Comparison of ENCODE assay signal across 8 cellular contexts in the genomic region with DNA sequence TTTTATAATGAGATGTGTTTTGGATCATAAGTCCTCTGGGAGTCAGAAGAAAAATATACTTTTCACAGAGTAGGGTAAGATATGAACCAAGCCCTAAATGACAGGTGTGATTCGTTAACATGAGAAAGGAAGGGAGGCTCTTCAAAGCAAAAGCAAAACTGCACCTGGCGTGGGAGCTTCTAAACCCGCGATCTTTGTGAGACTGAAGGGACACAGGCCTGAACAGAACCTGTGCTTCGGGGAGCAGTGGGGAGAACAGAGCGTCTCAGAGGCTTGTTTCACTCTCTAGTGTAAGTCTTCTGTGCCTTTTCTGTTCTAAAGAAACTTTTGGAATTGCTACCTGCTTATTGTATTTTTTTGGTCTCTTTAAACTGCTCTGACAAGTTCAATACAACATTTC. TPM values are rescaled to one million over a fixed set of nuclear protein-coding genes. Genes with fewer than 3 reads are reported as not detected.
DNase-seq lines count a peak whose midpoint lies in the region; ATAC-seq and TF ChIP-seq lines count a peak whose summit lies in the region.

No MANE protein-coding gene starts in this region.

- ATAC-seq in GM19372 (IDR thresholded peaks at IDR 0.05; ENCODE audit: low read depth, unreplicated experiment) (peak; percentile 93), HG03103 (IDR thresholded peaks at IDR 0.05; ENCODE audit: low read depth, unreplicated experiment) (peak; percentile 89), body of pancreas (no peak)

- peaks cover 5% of the 10 kb centered on the region for H3K4me1 Mint-ChIP-seq in activated CD4-positive, alpha-beta memory T cell treated with anti-CD3 and anti-CD28 coated beads for 36 hours (ENCODE audit: low read depth)

- WGBS in body of pancreas, 2 donors: 77 to 91% methylated on average over 6 of the region's 6 CpGs
- WGBS in thyroid gland, 2 donors: 80 to 84% methylated on average over 6 of the region's 6 CpGs

- no peaks in the 10 kb centered on the region for H3K4me1 ChIP-seq in body of pancreas
- H3K4me1 ChIP-seq in thyroid gland: no peaks in the 10 kb centered on the region

- TF ChIP-seq CTCF in GM10266 (IDR thresholded peaks at IDR 0.05; ENCODE audit: control insufficient read depth, insufficient read depth, low read depth, missing control alignments) (no peak), body of pancreas (IDR thresholded peaks at IDR 0.05) (no peak), dorsolateral prefrontal cortex (IDR thresholded peaks at IDR 0.05 in 54 of 56, conservative IDR thresholded peaks at IDR 0.05 in 2 of 56; ENCODE audit: low read depth in 1 of 56, partially characterized antibody in 56 of 56) (no peak), thyroid gland (IDR thresholded peaks at IDR 0.05) (no peak)

- H3K27me3 ChIP-seq in body of pancreas (no peaks in the 10 kb centered on the region), dorsolateral prefrontal cortex (no peaks in the 10 kb centered on the region), thyroid gland (no peaks in the 10 kb centered on the region)

- peak; percentile 80 for DNase-seq in GM10266 (ENCODE audit: extremely low spot score)
- peak; percentile 60 for DNase-seq in activated CD4-positive, alpha-beta memory T cell treated with anti-CD3 and anti-CD28 coated beads for 36 hours
- no peak for DNase-seq in islet precursor cell
- no peak for DNase-seq in body of pancreas
- no peak for DNase-seq in dorsolateral prefrontal cortex
- DNase-seq in thyroid gland: no peak

- no peak overlapping the region for H3K27ac Mint-ChIP-seq in activated CD4-positive, alpha-beta memory T cell treated with anti-CD3 and anti-CD28 coated beads for 36 hours

- no peak overlapping the region for H3K4me3 ChIP-seq in body of pancreas
- H3K4me3 ChIP-seq in dorsolateral prefrontal cortex: no peak overlapping the region
- H3K4me3 ChIP-seq in thyroid gland (replicated peaks in 1 of 3): no peak overlapping the region

- H3K4me3 Mint-ChIP-seq in activated CD4-positive, alpha-beta memory T cell treated with anti-CD3 and anti-CD28 coated beads for 36 hours: peak overlapping the region; percentile 40

- intact Hi-C loops in activated CD4-positive, alpha-beta memory T cell treated with anti-CD3 and anti-CD28 coated beads for 36 hours (cut with micrococcal nuclease): loop anchor here (2.0 kb wide), 1 partner anchor 30 kb away; the partner anchor contains the start of gene CYP4V2
- intact Hi-C loops in body of pancreas (cut with DNase I) (no loop called here), dorsolateral prefrontal cortex (cut with DNase I) (no loop called here), thyroid gland (cut with DNase I) (no loop called here)

- no peaks in the 10 kb centered on the region for H3K36me3 Mint-ChIP-seq in activated CD4-positive, alpha-beta memory T cell treated with anti-CD3 and anti-CD28 coated beads for 36 hours

- no peaks in the 10 kb centered on the region for H3K9me3 ChIP-seq in body of pancreas
- H3K9me3 ChIP-seq in thyroid gland: no peaks in the 10 kb centered on the region

- H3K27me3 Mint-ChIP-seq in activated CD4-positive, alpha-beta memory T cell treated with anti-CD3 and anti-CD28 coated beads for 36 hours: no peaks in the 10 kb centered on the region

- POLR2A ChIA-PET in activated CD4-positive, alpha-beta memory T cell treated with anti-CD3 and anti-CD28 coated beads for 36 hours (lab: Charles Lee): no interaction called here

- H3K27ac ChIP-seq in body of pancreas: no peak overlapping the region
- H3K27ac ChIP-seq in dorsolateral prefrontal cortex: no peak overlapping the region
- H3K27ac ChIP-seq in thyroid gland: no peak overlapping the region

- H3K9me3 Mint-ChIP-seq in activated CD4-positive, alpha-beta memory T cell treated with anti-CD3 and anti-CD28 coated beads for 36 hours: no peaks in the 10 kb centered on the region

- peaks cover 0 to 17% of the 10 kb centered on the region in 2 donors for H3K36me3 ChIP-seq in body of pancreas (replicated peaks in 1 of 2; ENCODE audit: insufficient read depth in 1 of 2, low read depth in 2 of 2)
- H3K36me3 ChIP-seq in thyroid gland: no peaks in the 10 kb centered on the region

- TF ChIP-seq POLR2A in body of pancreas (IDR thresholded peaks at IDR 0.05): no peak
- TF ChIP-seq POLR2A in thyroid gland (IDR thresholded peaks at IDR 0.05): no peak

- CTCF ChIA-PET in activated CD4-positive, alpha-beta memory T cell treated with anti-CD3 and anti-CD28 coated beads for 36 hours (lab: Charles Lee): interaction anchor here (0.6 to 1.7 kb wide), 4 partner anchors 28 to 570 kb away, joined by 3 to 10 read pairs (median 3); no protein-coding TSS in a partner anchor

RNA-seq across cellular contexts. Expression of gene CYP4V2, which starts 30.2 kb away (rescaled TPM):
- total RNA-seq in activated CD4-positive, alpha-beta memory T cell treated with anti-CD3 and anti-CD28 coated beads for 36 hours: 1 to 10 TPM; 4.9 to 5.2 TPM
- total RNA-seq in body of pancreas: 10 to 100 TPM; 62.8 to 65.3 TPM
- total RNA-seq in dorsolateral prefrontal cortex: 10 to 100 TPM; 15.1 to 68.4 (median 33.4) TPM
- 10 to 100 TPM; 36.6 to 66.9 (median 48.2) TPM for total RNA-seq in thyroid gland

RNA-seq across cellular contexts. Expression of gene FAM149A, which starts 56.6 kb away (rescaled TPM):
- under 1 TPM; 0.40 to 0.46 TPM for total RNA-seq in activated CD4-positive, alpha-beta memory T cell treated with anti-CD3 and anti-CD28 coated beads for 36 hours
- 10 to 100 TPM; 20.8 to 51.4 TPM for total RNA-seq in body of pancreas
- 10 to 100 TPM; 11.1 to 45.5 (median 27.6) TPM for total RNA-seq in dorsolateral prefrontal cortex
- total RNA-seq in thyroid gland: 10 to 100 TPM in 2 of 4 donors, 1 to 10 TPM in 2; 8.1 to 13.4 (median 9.7) TPM

Comparison
In these comparisons a context has a peak if more than half of its experiments do, and no peak if none do; other contexts are left out.
1. DNase-seq: peak in GM10266 (single experiment) and activated CD4-positive, alpha-beta memory T cell treated with anti-CD3 and anti-CD28 coated beads for 36 hours (single experiment); none in islet precursor cell (single experiment), body of pancreas (0 of 4), dorsolateral prefrontal cortex (0 of 10) and thyroid gland (0 of 2).
2. RNA of gene FAM149A, which starts 56.6 kb away (total RNA-seq): 20.8 to 51.4 TPM in body of pancreas, 11.1 to 45.5 TPM in dorsolateral prefrontal cortex and 8.1 to 13.4 TPM in thyroid gland; 0.40 to 0.46 TPM in activated CD4-positive, alpha-beta memory T cell treated with anti-CD3 and anti-CD28 coated beads for 36 hours; every median in the first group is over 4 times any median in the second.